Comparison of ENCODE assay signal across 8 cellular contexts in the genomic region with DNA sequence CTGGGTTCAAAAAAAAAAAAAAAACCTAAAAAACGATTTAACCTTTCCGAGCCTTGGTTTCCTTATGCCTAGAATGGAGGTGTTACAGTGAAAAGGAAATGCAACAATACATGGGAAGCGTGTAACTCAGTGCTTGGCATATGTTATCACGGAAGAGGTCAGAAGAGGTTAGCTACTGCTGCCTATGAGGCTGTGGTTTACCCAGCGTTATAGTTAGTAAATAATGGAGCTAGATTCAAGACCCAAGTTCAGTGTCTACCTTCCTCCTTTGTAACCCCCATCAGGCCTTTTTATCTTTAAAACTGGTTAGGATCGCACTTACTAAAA. TPM values are rescaled to one million over a fixed set of nuclear protein-coding genes. Genes with fewer than 3 reads are reported as not detected.
DNase-seq lines count a peak whose midpoint lies in the region; ATAC-seq and TF ChIP-seq lines count a peak whose summit lies in the region.

No MANE protein-coding gene starts in this region.

- no TSS peak for BruUV-seq in PC-3 (replicated peaks; lab: Mats Ljungman, UMichigan)

- POLR2A ChIA-PET in CD8-positive, alpha-beta memory T cell (lab: Charles Lee): no interaction called here
- POLR2A ChIA-PET in PC-3 (lab: Charles Lee; ENCODE audit: unreplicated experiment): no interaction called here

- peak overlapping the region; percentile 96 for H3K4me2 ChIP-seq in PC-3 (ENCODE audit: low read length)
- peak overlapping the region; percentile 87 for H3K4me2 ChIP-seq in osteoblast (ENCODE audit: insufficient read depth, low read length)

- peak overlapping the region; percentile 81 for H3K4me3 ChIP-seq in CD8-positive, alpha-beta memory T cell (ENCODE audit: low read length)
- H3K4me3 ChIP-seq in PC-3 (ENCODE audit: low read length) (peak overlapping the region; percentile 96), epithelial cell of esophagus (ENCODE audit: low read length) (peak overlapping the region; percentile 74), osteoblast (ENCODE audit: insufficient read depth, low read length) (peak overlapping the region; percentile 94)

- no peaks in the 10 kb centered on the region for H3K9me2 ChIP-seq in PC-3 (replicated peaks; ENCODE audit: low read length)

- H3K4me1 Mint-ChIP-seq in CD8-positive, alpha-beta memory T cell: peaks cover 18 to 32% (median 29%) of the 10 kb centered on the region in 3 donors

- no peaks in the 10 kb centered on the region for H3F3A ChIP-seq in PC-3 (ENCODE audit: low read length, unreplicated experiment)

- H3K4me1 ChIP-seq in CD8-positive, alpha-beta memory T cell (ENCODE audit: insufficient read depth, low read length): peaks cover 12% of the 10 kb centered on the region
- H3K4me1 ChIP-seq in PC-3 (ENCODE audit: insufficient read depth, low read length) (peaks cover 29% of the 10 kb centered on the region), osteoblast (ENCODE audit: insufficient read depth, low read length) (peaks cover 36% of the 10 kb centered on the region)

- intact Hi-C loops in PC-3 (cut with micrococcal nuclease): loop anchor here (5.0 kb wide), 1 partner anchor 401 kb away; no protein-coding TSS in a partner anchor

- no peaks in the 10 kb centered on the region for H3K9me3 ChIP-seq in CD8-positive, alpha-beta memory T cell (ENCODE audit: low read length)
- no peaks in the 10 kb centered on the region for H3K9me3 ChIP-seq in PC-3 (ENCODE audit: low read length)
- no peaks in the 10 kb centered on the region for H3K9me3 ChIP-seq in osteoblast (ENCODE audit: low read depth, low read length)

- H3K79me2 ChIP-seq in PC-3 (ENCODE audit: low read length) (peaks cover 8% of the 10 kb centered on the region; the same call in 1 of the 2 replicates), osteoblast (ENCODE audit: insufficient read depth, low read length) (peaks cover 26% of the 10 kb centered on the region)

- peaks cover 0 to 16% (median 5%) of the 10 kb centered on the region in 3 donors for H3K36me3 Mint-ChIP-seq in CD8-positive, alpha-beta memory T cell

- H2AFZ ChIP-seq in PC-3 (ENCODE audit: low read length) (peak overlapping the region; percentile 89), osteoblast (ENCODE audit: low read length) (no peak overlapping the region)

- ATAC-seq in PC-3 (no peak), GM18868 (IDR thresholded peaks at IDR 0.05; ENCODE audit: unreplicated experiment) (no peak), HG03045 (IDR thresholded peaks at IDR 0.05; ENCODE audit: unreplicated experiment) (no peak)

- TF ChIP-seq CTCF in PC-3 (conservative IDR thresholded peaks at IDR 0.05; ENCODE audit: low read depth, low read length): no peak
- TF ChIP-seq CTCF in epithelial cell of esophagus (IDR thresholded peaks at IDR 0.05; ENCODE audit: insufficient read depth, low read depth, low read length, missing control alignments): no peak
- no peak for TF ChIP-seq CTCF in osteoblast (IDR thresholded peaks at IDR 0.05; ENCODE audit: extremely low read depth, low read depth, low read length)

- H4K20me1 ChIP-seq in PC-3 (ENCODE audit: low read length) (no peaks in the 10 kb centered on the region), osteoblast (ENCODE audit: insufficient read depth, low read length) (no peaks in the 10 kb centered on the region)

- no peaks in the 10 kb centered on the region for H3K9me3 Mint-ChIP-seq in CD8-positive, alpha-beta memory T cell

- peaks cover 0 to 5% of the 10 kb centered on the region in 2 donors for H3K27me3 Mint-ChIP-seq in CD8-positive, alpha-beta memory T cell

- CTCF ChIA-PET in CD8-positive, alpha-beta memory T cell (lab: Charles Lee): interaction anchor here (6.1 kb wide), 1 partner anchor 276 kb away, joined by 71 read pairs; no protein-coding TSS in a partner anchor
- CTCF ChIA-PET in PC-3 (lab: Charles Lee): interaction anchor here (1.8 kb wide), 1 partner anchor 275 kb away, joined by 4 read pairs; no protein-coding TSS in a partner anchor

- peak overlapping the region; percentile 85 for H3K9ac ChIP-seq in PC-3 (ENCODE audit: low read length)

- H3K27ac ChIP-seq in CD8-positive, alpha-beta memory T cell (ENCODE audit: low read depth, low read length): no peak overlapping the region
- H3K27ac ChIP-seq in PC-3 (ENCODE audit: low read length): no peak overlapping the region
- H3K27ac ChIP-seq in osteoblast (ENCODE audit: low read depth, low read length): peak overlapping the region; percentile 90

- peak overlapping the region; percentile 72 to 98 (median 90) for H3K27ac Mint-ChIP-seq in CD8-positive, alpha-beta memory T cell

- no peaks in the 10 kb centered on the region for H3K27me3 ChIP-seq in CD8-positive, alpha-beta memory T cell (ENCODE audit: insufficient read depth, low read length, poor library complexity, severe bottlenecking)
- no peaks in the 10 kb centered on the region for H3K27me3 ChIP-seq in PC-3 (ENCODE audit: low read length)
- no peaks in the 10 kb centered on the region for H3K27me3 ChIP-seq in osteoblast (ENCODE audit: insufficient read depth, low read length)

- no peaks in the 10 kb centered on the region for H3K36me3 ChIP-seq in CD8-positive, alpha-beta memory T cell (ENCODE audit: insufficient read depth, low read length)
- no peaks in the 10 kb centered on the region for H3K36me3 ChIP-seq in PC-3 (ENCODE audit: low read depth, low read length)
- H3K36me3 ChIP-seq in osteoblast (ENCODE audit: insufficient read depth, low read length): peaks cover 12% of the 10 kb centered on the region

- DNase-seq in CD8-positive, alpha-beta memory T cell: no peak
- DNase-seq in PC-3 (no peak), epithelial cell of esophagus (ENCODE audit: low read depth) (no peak), osteoblast (ENCODE audit: insufficient read length, low spot score, missing footprints) (no peak), NCI-H69 (lab: John Stamatoyannopoulos, UW) (no peak)
- DNase-seq in stimulated activated CD4-positive, alpha-beta T cell treated with anti-CD3 and anti-CD28 coated beads, Interleukin-4, amount 100 ng/mL, for 24 hours: no peak

- H3K4me3 Mint-ChIP-seq in CD8-positive, alpha-beta memory T cell: peak overlapping the region; percentile 86 to 96 (median 90)

RNA-seq across cellular contexts. Expression of gene IFT43, which starts 0.8 kb away (rescaled TPM):
- 10 to 100 TPM; 12.6 to 14.4 TPM for total RNA-seq in CD8-positive, alpha-beta memory T cell
- polyA plus RNA-seq in CD8-positive, alpha-beta memory T cell: 14.2 TPM
- total RNA-seq in PC-3 (2014; rRNA removed) (23.7 and 41.3 TPM in 2 replicates), osteoblast (25.6 and 32.6 TPM in 2 replicates)

RNA-seq across cellular contexts. Expression of gene TGFB3, which starts 4.6 kb away (rescaled TPM):
- total RNA-seq in CD8-positive, alpha-beta memory T cell: 1 to 10 TPM; 2.6 to 2.8 TPM
- 0.32 TPM for polyA plus RNA-seq in CD8-positive, alpha-beta memory T cell
- total RNA-seq in PC-3 (2014; rRNA removed) (10.2 and 15.5 TPM in 2 replicates), osteoblast (11.6 and 16.5 TPM in 2 replicates)
